Comparison of ENCODE assay signal across 8 cellular contexts in genomic region chr3:12661926-12662592, GRCh38. TPM values are rescaled to one million over a fixed set of nuclear protein-coding genes. Genes with fewer than 3 reads are reported as not detected.
DNase-seq lines count a peak whose midpoint lies in the region; ATAC-seq and TF ChIP-seq lines count a peak whose summit lies in the region.

No MANE protein-coding gene starts in this region.

- H3K9ac ChIP-seq in SU-DHL-6 (ENCODE audit: low read length): peak overlapping the region; percentile 98

- TF ChIP-seq CTCF in GM12865 (IDR thresholded peaks at IDR 0.05; ENCODE audit: insufficient read depth, low read depth, low read length, missing control alignments) (no peak), SU-DHL-6 (IDR thresholded peaks at IDR 0.05; ENCODE audit: insufficient read depth, low read length, poor library complexity, severe bottlenecking) (no peak), fibroblast of the aortic adventitia (IDR thresholded peaks at IDR 0.05; ENCODE audit: insufficient read depth, low read length) (no peak), retinal pigment epithelial cell (conservative IDR thresholded peaks at IDR 0.05; ENCODE audit: low read depth, low read length) (no peak)

- peak overlapping the region; percentile 70 for H3K4me2 ChIP-seq in SU-DHL-6 (ENCODE audit: low read depth, low read length, poor library complexity, severe bottlenecking)

- peak overlapping the region; percentile 87 for H3K27ac ChIP-seq in SU-DHL-6 (ENCODE audit: low read depth, low read length)

- H4K20me1 ChIP-seq in SU-DHL-6 (ENCODE audit: low read depth, low read length): peaks cover 18% of the 10 kb centered on the region

- ATAC-seq in HG03378 (IDR thresholded peaks at IDR 0.05; ENCODE audit: unreplicated experiment) (no peak), HG02981 (IDR thresholded peaks at IDR 0.05; ENCODE audit: unreplicated experiment) (no peak)

- no peaks in the 10 kb centered on the region for H3K9me2 ChIP-seq in SU-DHL-6 (replicated peaks; ENCODE audit: insufficient read depth, low read length)

- DNase-seq in GM12865 (ENCODE audit: low read depth) (no peak), fibroblast of the aortic adventitia (ENCODE audit: low read depth) (no peak), retinal pigment epithelial cell (ENCODE audit: low read depth) (no peak), SKM-1 treated with dmso at 0.1 percent for 144 hours (lab: John Stamatoyannopoulos, UW; ENCODE audit: unreplicated experiment) (no peak), DMS79 treated with DMSO at 0.1 percent for 48 hours (lab: John Stamatoyannopoulos, UW) (no peak)

- H3K36me3 ChIP-seq in SU-DHL-6 (ENCODE audit: low read length): no peaks in the 10 kb centered on the region

- no peaks in the 10 kb centered on the region for H3K9me3 ChIP-seq in SU-DHL-6 (ENCODE audit: insufficient read depth, low read length)

- H3K79me2 ChIP-seq in SU-DHL-6 (ENCODE audit: insufficient read depth, low read length): peaks cover 68% of the 10 kb centered on the region

- H2AFZ ChIP-seq in SU-DHL-6 (ENCODE audit: low read depth, low read length, severe bottlenecking): no peak overlapping the region

- H3F3A ChIP-seq in SU-DHL-6 (ENCODE audit: insufficient read depth): peaks cover 17% of the 10 kb centered on the region; the same call in 1 of the 2 replicates

- H3K4me3 ChIP-seq in GM12865 (ENCODE audit: low read depth, low read length): peak overlapping the region; percentile 91
- H3K4me3 ChIP-seq in SU-DHL-6 (ENCODE audit: insufficient read depth, low read length, poor library complexity, severe bottlenecking): peak overlapping the region; percentile 79
- H3K4me3 ChIP-seq in fibroblast of the aortic adventitia (ENCODE audit: low read depth, low read length): peak overlapping the region; percentile 93
- peak overlapping the region; percentile 98 for H3K4me3 ChIP-seq in retinal pigment epithelial cell (ENCODE audit: low read length)

- no peaks in the 10 kb centered on the region for H3K27me3 ChIP-seq in SU-DHL-6 (ENCODE audit: low read length)

RNA-seq across cellular contexts. Expression of gene RAF1, which starts 1.9 kb away (rescaled TPM):
- total RNA-seq in fibroblast of the aortic adventitia (ENCODE audit: low replicate concordance): 37.5 and 78.0 TPM in 2 replicates
